In genomic region chr16:30609002-30609927, GRCh38 we compare ENCODE assay signal across 8 cellular contexts. TPM values are rescaled to one million over a fixed set of nuclear protein-coding genes. Genes with fewer than 3 reads are reported as not detected.
A peak's percentile ranks its signal among the peaks of the same experiment; 100 is the strongest.
DNase-seq lines count a peak whose midpoint lies in the region; ATAC-seq, FAIRE-seq and TF ChIP-seq lines count a peak whose summit lies in the region.

No MANE protein-coding gene starts in this region.

- no peaks in the 10 kb centered on the region for H3K9me3 Mint-ChIP-seq in CD4-positive, alpha-beta memory T cell

- peaks cover 21% of the 10 kb centered on the region for H3K4me1 ChIP-seq in CD4-positive, alpha-beta memory T cell (ENCODE audit: insufficient read depth, low read length)

- ATAC-seq in GM19438 (IDR thresholded peaks at IDR 0.05; ENCODE audit: low read depth, unreplicated experiment) (peak; percentile 17), left colon (peak; percentile 74)

- H3K4me3 ChIP-seq in CD4-positive, alpha-beta memory T cell (ENCODE audit: low read length in 2 of 2) = peak overlapping the region; percentile 71 to 99
- H3K4me3 ChIP-seq in choroid plexus epithelial cell (ENCODE audit: low read depth, low read length) = peak overlapping the region; percentile 72

- intact Hi-C loops in CD4-positive, alpha-beta memory T cell (cut with micrococcal nuclease) = no loop called here
- intact Hi-C loops in left colon (cut with DNase I, micrococcal nuclease) = loop anchor here in 1 of 2 donors (10.0 kb wide), 1 partner anchor 184 kb away; no protein-coding TSS in a partner anchor

- peaks cover 23% of the 10 kb centered on the region for H3K36me3 ChIP-seq in CD4-positive, alpha-beta memory T cell (ENCODE audit: insufficient read depth, low read length)

- H3K27ac ChIP-seq in CD4-positive, alpha-beta memory T cell (ENCODE audit: low read depth, low read length) = peak overlapping the region; percentile 97
- peak overlapping the region; percentile 97 for H3K27ac ChIP-seq in VCaP

- POLR2A ChIA-PET in CD4-positive, alpha-beta memory T cell (lab: Charles Lee; ENCODE audit: partially characterized antibody) = interaction anchor here (0.8 to 4.2 kb wide), 22 partner anchors 9 to 227 kb away, joined by 3 to 38 read pairs (median 5); partner anchors contain the start of genes FBRS, ITGAL, PRR14 and SEPTIN1

- H3K4me1 Mint-ChIP-seq in CD4-positive, alpha-beta memory T cell = peaks cover 10 to 18% (median 13%) of the 10 kb centered on the region in 4 donors

- DNase-seq in CD4-positive, alpha-beta memory T cell = peak in 1 of 5 donors; percentile 51
- peak; percentile 37 for DNase-seq in HTR-8/SVneo (ENCODE audit: insufficient read length, low spot score)
- DNase-seq in choroid plexus epithelial cell (ENCODE audit: low read depth) = peak; percentile 53
- DNase-seq in left colon = peak; percentile 37 to 66
- DNase-seq in stimulated activated CD4-positive, alpha-beta T cell treated with anti-CD3 and anti-CD28 coated beads, Interleukin-4, amount 100 ng/mL, for 4 hours = peak; percentile 14 to 51
- no peak for DNase-seq in NK-92 (lab: John Stamatoyannopoulos, UW; ENCODE audit: unreplicated experiment)

- no peaks in the 10 kb centered on the region for H3K9me3 ChIP-seq in CD4-positive, alpha-beta memory T cell (ENCODE audit: control insufficient read depth in 1 of 2, low read length in 2 of 2)

- no peak for FAIRE-seq in HTR-8/SVneo (lab: Jason Lieb, UNC)

- TF ChIP-seq CTCF in VCaP (conservative IDR thresholded peaks at IDR 0.05) (no peak), choroid plexus epithelial cell (conservative IDR thresholded peaks at IDR 0.05; ENCODE audit: low read depth, low read length) (no peak)

- H3K4me3 Mint-ChIP-seq in CD4-positive, alpha-beta memory T cell = peak overlapping the region; percentile 85 to 96 (median 92)

- H3K27ac Mint-ChIP-seq in CD4-positive, alpha-beta memory T cell = peak overlapping the region; percentile 86 to 97 (median 96)

- peaks cover 18 to 32% of the 10 kb centered on the region in 2 donors for H3K36me3 Mint-ChIP-seq in CD4-positive, alpha-beta memory T cell

- CTCF ChIA-PET in CD4-positive, alpha-beta memory T cell (lab: Charles Lee; ENCODE audit: partially characterized antibody) = interaction anchor here (0.7 to 5.0 kb wide), 11 partner anchors 10 to 200 kb away, joined by 3 to 34 read pairs (median 5); partner anchors contain the start of genes DCTPP1, PRR14, ZNF764 and ZNF785

- H3K27me3 Mint-ChIP-seq in CD4-positive, alpha-beta memory T cell = no peaks in the 10 kb centered on the region

- H3K27me3 ChIP-seq in CD4-positive, alpha-beta memory T cell (ENCODE audit: insufficient read depth, low read length) = no peaks in the 10 kb centered on the region

RNA-seq across cellular contexts. Expression of gene ZNF689, which starts 0.9 kb away (rescaled TPM):
- 10 to 100 TPM; 13.1 to 14.5 TPM for total RNA-seq in CD4-positive, alpha-beta memory T cell
- 10 to 100 TPM; 11.9 to 13.5 TPM for polyA plus RNA-seq in CD4-positive, alpha-beta memory T cell
- 1 to 10 TPM; 6.8 to 6.9 TPM for total RNA-seq in left colon

RNA-seq across cellular contexts. Expression of gene ZNF785, which starts 23.8 kb away (rescaled TPM):
- 10 to 100 TPM; 33.4 to 34.2 TPM for total RNA-seq in CD4-positive, alpha-beta memory T cell
- polyA plus RNA-seq in CD4-positive, alpha-beta memory T cell = 1 to 10 TPM; 1.7 to 3.4 TPM
- total RNA-seq in left colon = 10 to 100 TPM; 14.9 to 17.8 TPM

RNA-seq across cellular contexts. Expression of gene ZNF688, which starts 37.8 kb away (rescaled TPM):
- total RNA-seq in CD4-positive, alpha-beta memory T cell = 10 to 100 TPM; 21.4 to 22.7 TPM
- polyA plus RNA-seq in CD4-positive, alpha-beta memory T cell = 10 to 100 TPM; 31.7 to 33.8 TPM
- total RNA-seq in left colon = 10 to 100 TPM; 16.6 to 24.4 TPM

RNA-seq across cellular contexts. Expression of gene PRR14, which starts 41.5 kb away (rescaled TPM):
- total RNA-seq in CD4-positive, alpha-beta memory T cell = 100 to 1,000 TPM in 1 of 2 experiments, 10 to 100 TPM in 1; 92.0 to 100 TPM
- 10 to 100 TPM in 1 of 2 donors, 1 to 10 TPM in 1; 8.7 to 25.9 TPM for polyA plus RNA-seq in CD4-positive, alpha-beta memory T cell
- total RNA-seq in left colon = 10 to 100 TPM; 47.6 to 51.0 TPM

RNA-seq across cellular contexts. Expression of gene FBRS, which starts 49.0 kb away (rescaled TPM):
- 100 to 1,000 TPM; 164 to 172 TPM for total RNA-seq in CD4-positive, alpha-beta memory T cell
- polyA plus RNA-seq in CD4-positive, alpha-beta memory T cell = 1 to 10 TPM in 1 of 2 donors, under 1 TPM in 1; 0.70 to 7.9 TPM
- 10 to 100 TPM; 71.8 to 78.8 TPM for total RNA-seq in left colon
